Comparison of ENCODE assay signal across 14 cellular contexts in genomic region chrX:29231800-29232199, GRCh38.
A peak's percentile ranks its signal among the peaks of the same experiment; 100 is the strongest.
DNase-seq lines count a peak whose midpoint lies in the region; ATAC-seq and TF ChIP-seq lines count a peak whose summit lies in the region.
"Had no signal": no experiment of that assay in that cellular context is flagged by ENCODE, and none has a peak within 500 bp of the region (broad histone marks: within the 10 kb centered on the region; RNA-seq: fewer than 3 reads in every experiment).

No MANE protein-coding gene starts in this region.

- TF ChIP-seq CTCF in heart right ventricle (IDR thresholded peaks at IDR 0.05) (peak in 5 of 9 donors; percentile 27 to 49 (median 29)), RWPE2 (IDR thresholded peaks at IDR 0.05; ENCODE audit: poor library complexity, severe bottlenecking) (peak; percentile 37), fibroblast of mammary gland (conservative IDR thresholded peaks at IDR 0.05; ENCODE audit: control insufficient read depth, insufficient read depth, low read depth, low read length) (peak; percentile 29), type B pancreatic cell (conservative IDR thresholded peaks at IDR 0.05) (peak; percentile 64)

- CTCF ChIA-PET in activated naive CD4-positive, alpha-beta T cell treated with anti-CD3 and anti-CD28 coated beads for 36 hours (lab: Charles Lee), result no interaction called here

- ATAC-seq in heart right ventricle (no peak), Right ventricle myocardium superior (ENCODE audit: poor library complexity) (no peak), RWPE2 (ENCODE audit: low read depth) (no peak), HG03025 (IDR thresholded peaks at IDR 0.05; ENCODE audit: low FRiP score, unreplicated experiment) (no peak)
- ATAC-seq: activated T-cell treated with anti-CD3 and anti-CD28 coated beads, Interleukin-2, amount 50 U/mL, for 4 hours had no signal

- no peak overlapping the region for H3K27ac Mint-ChIP-seq in type B pancreatic cell
- no peak overlapping the region for H3K27ac Mint-ChIP-seq in activated naive CD4-positive, alpha-beta T cell treated with anti-CD3 and anti-CD28 coated beads for 36 hours

- WGBS in heart right ventricle, 2 donors, result 46 to 51% methylated on average over 2 of the region's 2 CpGs

- no peaks in the 10 kb centered on the region for H3K36me3 Mint-ChIP-seq in type B pancreatic cell
- no peaks in the 10 kb centered on the region for H3K36me3 Mint-ChIP-seq in activated naive CD4-positive, alpha-beta T cell treated with anti-CD3 and anti-CD28 coated beads for 36 hours (ENCODE audit: low read depth)

- no peaks in the 10 kb centered on the region for H3K4me1 ChIP-seq in heart right ventricle
- no peaks in the 10 kb centered on the region for H3K4me1 ChIP-seq in RWPE2 (ENCODE audit: insufficient read depth, poor library complexity, severe bottlenecking)
- H3K4me1 ChIP-seq: BLaER1, testis had no signal

- H3K9me3 ChIP-seq in heart right ventricle (no peaks in the 10 kb centered on the region), RWPE2 (ENCODE audit: severe bottlenecking) (no peaks in the 10 kb centered on the region)
- H3K9me3 ChIP-seq: BLaER1, testis had no signal

- H3K4me1 Mint-ChIP-seq in type B pancreatic cell (ENCODE audit: unreplicated experiment), result no peaks in the 10 kb centered on the region
- H3K4me1 Mint-ChIP-seq in activated naive CD4-positive, alpha-beta T cell treated with anti-CD3 and anti-CD28 coated beads for 36 hours (ENCODE audit: low read depth), result no peaks in the 10 kb centered on the region

- H3K4me3 ChIP-seq in heart right ventricle (no peak overlapping the region), RWPE2 (ENCODE audit: severe bottlenecking) (no peak overlapping the region), fibroblast of mammary gland (ENCODE audit: control insufficient read depth, low read depth, low read length) (no peak overlapping the region)
- H3K4me3 ChIP-seq: BLaER1, testis had no signal

- DNase-seq in heart right ventricle (no peak), Right ventricle myocardium superior (no peak), RWPE2 (ENCODE audit: low spot score) (no peak), fibroblast of mammary gland (ENCODE audit: low read depth) (peak; percentile 8), type B pancreatic cell (ENCODE audit: extremely low spot score, unreplicated experiment) (no peak), substantia nigra (lab: John Stamatoyannopoulos, UW) (no peak)
- DNase-seq in activated naive CD4-positive, alpha-beta T cell treated with anti-CD3 and anti-CD28 coated beads for 36 hours, result no peak
- DNase-seq: activated T-cell treated with anti-CD3 and anti-CD28 coated beads, Interleukin-2, amount 50 U/mL, for 4 hours; mesenchymal stem cell; NCI-H2029 treated with DMSO at 0.1 percent for 48 hours; testis; WERI-Rb-1 had no signal

- H3K27me3 Mint-ChIP-seq in type B pancreatic cell, result no peaks in the 10 kb centered on the region
- H3K27me3 Mint-ChIP-seq in activated naive CD4-positive, alpha-beta T cell treated with anti-CD3 and anti-CD28 coated beads for 36 hours (ENCODE audit: low read depth), result no peaks in the 10 kb centered on the region

- no peak overlapping the region for H3K4me3 Mint-ChIP-seq in type B pancreatic cell
- H3K4me3 Mint-ChIP-seq in activated naive CD4-positive, alpha-beta T cell treated with anti-CD3 and anti-CD28 coated beads for 36 hours, result no peak overlapping the region
- H3K4me3 Mint-ChIP-seq: activated T-cell treated with anti-CD3 and anti-CD28 coated beads, Interleukin-2, amount 50 U/mL, for 4 hours had no signal

- H3K27ac ChIP-seq in heart right ventricle (no peak overlapping the region), RWPE2 (ENCODE audit: poor library complexity, severe bottlenecking) (no peak overlapping the region), substantia nigra (ENCODE audit: low read depth, low read length, poor library complexity, severe bottlenecking) (no peak overlapping the region)
- H3K27ac ChIP-seq: BLaER1, testis, WERI-Rb-1 had no signal

- H3K36me3 ChIP-seq in heart right ventricle (no peaks in the 10 kb centered on the region), RWPE2 (ENCODE audit: low read depth) (no peaks in the 10 kb centered on the region)
- H3K36me3 ChIP-seq: BLaER1, WERI-Rb-1 had no signal

- intact Hi-C loops in heart right ventricle (cut with DNase I) (no loop called here), Right ventricle myocardium superior (cut with DNase I) (no loop called here)
- intact Hi-C loops in activated naive CD4-positive, alpha-beta T cell treated with anti-CD3 and anti-CD28 coated beads for 36 hours (cut with micrococcal nuclease), result no loop called here

- H3K27me3 ChIP-seq in heart right ventricle (no peaks in the 10 kb centered on the region), RWPE2 (ENCODE audit: insufficient read depth, poor library complexity, severe bottlenecking) (no peaks in the 10 kb centered on the region)
- H3K27me3 ChIP-seq: BLaER1, testis had no signal

- H3K9me3 Mint-ChIP-seq in type B pancreatic cell, result no peaks in the 10 kb centered on the region
- no peaks in the 10 kb centered on the region for H3K9me3 Mint-ChIP-seq in activated naive CD4-positive, alpha-beta T cell treated with anti-CD3 and anti-CD28 coated beads for 36 hours
- H3K9me3 Mint-ChIP-seq: activated T-cell treated with anti-CD3 and anti-CD28 coated beads, Interleukin-2, amount 50 U/mL, for 4 hours had no signal
